11 cellular contexts compared by ENCODE assay signal in the genomic region with DNA sequence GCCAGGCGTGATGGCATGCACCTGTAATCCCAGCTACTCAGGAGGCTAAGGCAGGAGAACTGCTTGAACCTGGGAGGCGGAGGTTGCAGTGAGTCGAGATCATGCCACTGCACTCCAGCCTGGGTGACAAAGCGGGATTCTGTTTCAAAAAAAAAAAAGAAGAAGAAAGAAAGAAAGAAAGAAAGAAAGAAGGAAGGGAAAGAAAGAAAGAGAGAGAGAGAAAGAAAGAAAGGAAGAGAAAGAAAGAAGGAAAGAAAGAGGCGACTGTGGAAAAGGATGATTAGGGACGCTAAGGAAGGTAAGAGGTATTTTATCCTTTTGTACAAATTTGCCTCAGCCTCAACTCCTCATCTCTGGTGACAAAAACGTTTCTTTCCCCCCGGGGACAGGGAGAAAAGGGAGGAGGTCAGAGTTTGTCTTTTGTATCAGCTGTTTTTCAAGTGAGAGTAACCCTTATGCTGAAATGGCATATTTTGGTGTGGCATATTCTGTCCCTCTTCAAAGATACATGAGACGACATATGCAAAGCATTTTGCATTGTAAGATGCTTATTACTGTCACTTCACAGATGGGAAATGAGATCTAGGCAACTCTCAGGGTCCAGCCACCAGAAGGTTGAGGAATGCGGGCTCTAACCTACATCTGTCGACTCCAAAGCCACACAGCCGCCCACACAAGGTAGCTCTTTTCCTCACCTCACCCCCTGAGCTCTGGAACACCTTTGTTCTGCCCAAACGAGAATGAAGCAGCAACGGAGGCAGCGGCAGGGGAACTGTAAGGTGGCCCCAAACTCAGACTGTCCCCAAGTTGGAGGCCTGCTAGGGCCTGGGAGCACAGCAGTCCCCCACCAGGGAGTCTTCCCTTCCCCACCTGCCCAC. TPM values are rescaled to one million over a fixed set of nuclear protein-coding genes. Genes with fewer than 3 reads are reported as not detected.
DNase-seq lines count a peak whose midpoint lies in the region; ATAC-seq and TF ChIP-seq lines count a peak whose summit lies in the region.
"Had no signal": no experiment of that assay in that cellular context is flagged by ENCODE, and none has a peak within 500 bp of the region (broad histone marks: within the 10 kb centered on the region; RNA-seq: fewer than 3 reads in every experiment).

No MANE protein-coding gene starts in this region.

- ATAC-seq in GM21576 (IDR thresholded peaks at IDR 0.05; ENCODE audit: unreplicated experiment) (no peak), Right ventricle myocardium inferior (no peak)

- TF ChIP-seq CTCF in thyroid gland (IDR thresholded peaks at IDR 0.05): no peak

- peaks cover 89% of the 10 kb centered on the region for H3K4me1 Mint-ChIP-seq in activated CD4-positive, alpha-beta T cell treated with anti-CD3 and anti-CD28 coated beads, Interleukin-2, amount 10 ng/mL, durations not matched to agents 7 days and 5 days
- peaks cover 88 to 91% of the 10 kb centered on the region in 2 donors for H3K4me1 Mint-ChIP-seq in immature natural killer cell

- H3K4me1 ChIP-seq in thyroid gland: peaks cover 36 to 76% of the 10 kb centered on the region in 2 donors

- no peaks in the 10 kb centered on the region for H3K9me3 Mint-ChIP-seq in activated CD4-positive, alpha-beta T cell treated with anti-CD3 and anti-CD28 coated beads, Interleukin-2, amount 10 ng/mL, durations not matched to agents 7 days and 5 days
- no peaks in the 10 kb centered on the region for H3K9me3 Mint-ChIP-seq in immature natural killer cell

- CTCF ChIA-PET in activated CD4-positive, alpha-beta T cell treated with anti-CD3 and anti-CD28 coated beads, Interleukin-2, amount 10 ng/mL, durations not matched to agents 7 days and 5 days (lab: Charles Lee): interaction anchor here (0.7 to 23.8 kb wide), 4 partner anchors 10 to 39 kb away, joined by 3 to 560 read pairs (median 13); partner anchors contain the start of gene NUAK2

- 80 to 84% methylated on average over 15 of the region's 15 CpGs for WGBS in thyroid gland, 2 donors

- peaks cover 9% of the 10 kb centered on the region for H3K27me3 Mint-ChIP-seq in activated CD4-positive, alpha-beta T cell treated with anti-CD3 and anti-CD28 coated beads, Interleukin-2, amount 10 ng/mL, durations not matched to agents 7 days and 5 days
- peaks cover 25 to 30% (median 28%) of the 10 kb centered on the region in 3 donors for H3K27me3 Mint-ChIP-seq in immature natural killer cell (ENCODE audit: low read depth in 3 of 3)

- H3K36me3 ChIP-seq in thyroid gland: no peaks in the 10 kb centered on the region

- peak overlapping the region; percentile 92 for H3K27ac Mint-ChIP-seq in activated CD4-positive, alpha-beta T cell treated with anti-CD3 and anti-CD28 coated beads, Interleukin-2, amount 10 ng/mL, durations not matched to agents 7 days and 5 days
- peak overlapping the region; percentile 84 to 97 (median 88) for H3K27ac Mint-ChIP-seq in immature natural killer cell

- peak overlapping the region in 2 of 3 donors; percentile 82 to 86 for H3K27ac ChIP-seq in thyroid gland

- H3K4me3 ChIP-seq in thyroid gland (replicated peaks in 1 of 3): no peak overlapping the region

- peaks cover 6% of the 10 kb centered on the region for H3K36me3 Mint-ChIP-seq in activated CD4-positive, alpha-beta T cell treated with anti-CD3 and anti-CD28 coated beads, Interleukin-2, amount 10 ng/mL, durations not matched to agents 7 days and 5 days (ENCODE audit: low read depth)
- peaks cover 0 to 6% (median 0%) of the 10 kb centered on the region in 3 donors for H3K36me3 Mint-ChIP-seq in immature natural killer cell

- H3K9me3 ChIP-seq in thyroid gland: no peaks in the 10 kb centered on the region

- no peak overlapping the region for H3K4me3 Mint-ChIP-seq in activated CD4-positive, alpha-beta T cell treated with anti-CD3 and anti-CD28 coated beads, Interleukin-2, amount 10 ng/mL, durations not matched to agents 7 days and 5 days
- H3K4me3 Mint-ChIP-seq in immature natural killer cell: peak overlapping the region; percentile 12 to 65 (median 53)

- intact Hi-C loops in thyroid gland (cut with DNase I): no loop called here
- intact Hi-C loops in Right ventricle myocardium inferior (cut with DNase I): no loop called here

- no peak for TF ChIP-seq POLR2A in thyroid gland (IDR thresholded peaks at IDR 0.05)

- H3K27me3 ChIP-seq in thyroid gland: no peaks in the 10 kb centered on the region

- POLR2A ChIA-PET in activated CD4-positive, alpha-beta T cell treated with anti-CD3 and anti-CD28 coated beads, Interleukin-2, amount 10 ng/mL, durations not matched to agents 7 days and 5 days (lab: Charles Lee): interaction anchor here (0.7 kb wide), 1 partner anchor 45 kb away, joined by 3 read pairs; no protein-coding TSS in a partner anchor

- no peak for DNase-seq in activated CD4-positive, alpha-beta T cell treated with anti-CD3 and anti-CD28 coated beads, Interleukin-2, amount 10 ng/mL, durations not matched to agents 7 days and 5 days
- no peak for DNase-seq in activated CD4-positive, alpha-beta T cell treated with anti-CD3 and anti-CD28 coated beads for 4 hours
- DNase-seq in SW480 (ENCODE audit: low spot score) (peak; percentile 64), immature natural killer cell (no peak), thyroid gland (no peak), MV-4-11 (lab: John Stamatoyannopoulos, UW) (no peak), Right ventricle myocardium inferior (ENCODE audit: missing footprints) (no peak)
- DNase-seq: activated naive CD4-positive, alpha-beta T cell treated with anti-CD3 and anti-CD28 coated beads, Interleukin-2, amount 50 U/mL, for 16 hours; effector CD8-positive, alpha-beta T cell; NCI-H446 treated with DMSO at 0.1 percent for 48 hours had no signal

RNA-seq across cellular contexts. Expression of gene NUAK2, which starts 38.0 kb away (rescaled TPM):
- 10 to 100 TPM; 12.1 to 12.7 TPM for total RNA-seq in activated CD4-positive, alpha-beta T cell treated with anti-CD3 and anti-CD28 coated beads, Interleukin-2, amount 10 ng/mL, durations not matched to agents 7 days and 5 days
- polyA plus RNA-seq in immature natural killer cell: 10 to 100 TPM in 1 of 3 donors, 1 to 10 TPM in 2; 6.3 to 26.4 (median 6.6) TPM
- total RNA-seq in thyroid gland (10 to 100 TPM; 16.8 to 41.0 (median 26.8) TPM), Right ventricle myocardium inferior (1.1 TPM)

RNA-seq across cellular contexts. Expression of gene TMCC2, which starts 55.8 kb away (rescaled TPM):
- under 1 TPM; 0.52 to 0.64 TPM for total RNA-seq in activated CD4-positive, alpha-beta T cell treated with anti-CD3 and anti-CD28 coated beads, Interleukin-2, amount 10 ng/mL, durations not matched to agents 7 days and 5 days
- 1 to 10 TPM in 1 of 3 donors, under 1 TPM in 1, not detected in 1; 0.50 to 1.1 TPM for polyA plus RNA-seq in immature natural killer cell
- 1 to 10 TPM; 2.3 to 3.6 (median 3.1) TPM for total RNA-seq in thyroid gland
- total RNA-seq in Right ventricle myocardium inferior: 1.2 TPM
